14 cellular contexts compared by ENCODE assay signal in the genomic region with DNA sequence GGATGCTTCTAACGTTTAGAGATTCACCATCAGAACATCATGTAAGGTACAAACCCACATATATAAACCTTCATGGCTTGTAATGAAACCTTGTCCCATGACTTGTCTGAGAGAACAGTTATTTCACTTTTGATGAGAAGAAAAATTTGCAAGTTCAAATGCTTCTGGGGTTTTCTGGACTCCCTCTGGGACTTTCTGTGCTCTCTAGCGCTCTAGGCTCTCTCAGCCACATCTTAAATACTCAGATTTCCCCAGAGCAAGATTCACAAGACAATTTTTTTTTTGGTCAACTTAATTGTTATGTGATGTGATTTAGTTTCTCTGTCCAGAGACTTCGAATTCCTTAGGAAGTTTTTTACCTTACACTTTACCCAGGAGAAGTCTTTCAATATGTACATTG.
DNase-seq lines count a peak whose midpoint lies in the region; ATAC-seq lines count a peak whose summit lies in the region.
"Had no signal": no experiment of that assay in that cellular context is flagged by ENCODE, and none has a peak within 500 bp of the region (broad histone marks: within the 10 kb centered on the region; RNA-seq: fewer than 3 reads in every experiment).

No MANE protein-coding gene starts in this region.

- ATAC-seq in GM18870 (IDR thresholded peaks at IDR 0.05; ENCODE audit: unreplicated experiment) (peak; percentile 69), GM21717 (IDR thresholded peaks at IDR 0.05; ENCODE audit: unreplicated experiment) (peak; percentile 68), HG03159 (IDR thresholded peaks at IDR 0.05; ENCODE audit: unreplicated experiment) (peak; percentile 64), HG03045 (IDR thresholded peaks at IDR 0.05; ENCODE audit: unreplicated experiment) (no peak)
- ATAC-seq in stimulated activated naive CD8-positive, alpha-beta T cell treated with anti-CD3 and anti-CD28 coated beads, Interleukin-15, Interleukin-2, amounts not matched to agents 100 U/mL and 50 U/mL, for 24 hours = no peak
- ATAC-seq: CD8-positive, alpha-beta T cell; pancreas had no signal

- DNase-seq in stimulated activated naive CD8-positive, alpha-beta T cell treated with anti-CD3 and anti-CD28 coated beads, Interleukin-15, Interleukin-2, amounts not matched to agents 100 U/mL and 50 U/mL, for 24 hours = no peak
- DNase-seq in effector CD8-positive, alpha-beta T cell (lab: John Stamatoyannopoulos, UW) = no peak
- DNase-seq in NCI-H226 = no peak
- DNase-seq: activated naive CD8-positive, alpha-beta T cell treated with anti-CD3 and anti-CD28 coated beads for 36 hours; CD8-positive, alpha-beta T cell; effector memory CD4-positive, alpha-beta T cell; GDM1; NCI-H1092; NCI-H345; pancreas had no signal

Comparison
In these comparisons a context has a peak if more than half of its experiments do, and no peak if none do; other contexts are left out.
1. ATAC-seq: peak in GM18870 (single experiment), GM21717 (single experiment) and HG03159 (single experiment); none in stimulated activated naive CD8-positive, alpha-beta T cell treated with anti-CD3 and anti-CD28 coated beads, Interleukin-15, Interleukin-2, amounts not matched to agents 100 U/mL and 50 U/mL, for 24 hours (single experiment) and HG03045 (single experiment).